ENCODE assay signal across 33 cellular contexts in genomic region chr4:142773505-142773904, GRCh38.
"Had no signal": no experiment of that assay in that cellular context is flagged by ENCODE, and none has a peak within 500 bp of the region (broad histone marks: within the 10 kb centered on the region; RNA-seq: fewer than 3 reads in every experiment).

No MANE protein-coding gene starts in this region.

- H3K27me3 Mint-ChIP-seq: activated B cell treated with CpG ODN at 0.5 μM for 24 hours; activated CD4-positive, alpha-beta memory T cell treated with anti-CD3 and anti-CD28 coated beads for 36 hours; activated CD4-positive, alpha-beta T cell treated with anti-CD3 and anti-CD28 coated beads, Interleukin-2, amount 10 ng/mL, durations not matched to agents 24 days and 14 days; activated CD8-positive, alpha-beta T cell treated with anti-CD3 and anti-CD28 coated beads for 36 hours; activated naive CD8-positive, alpha-beta T cell treated with anti-CD3 and anti-CD28 coated beads for 36 hours; activated T-helper 17 cell treated with anti-CD3 and anti-CD28 coated beads, Interleukin-2, amount 50 U/mL, for 72 hours had no signal

- H3K4me3 Mint-ChIP-seq: activated B cell treated with CpG ODN at 0.5 μM for 24 hours; activated CD4-positive, alpha-beta memory T cell treated with anti-CD3 and anti-CD28 coated beads for 36 hours; activated CD4-positive, alpha-beta T cell treated with anti-CD3 and anti-CD28 coated beads, Interleukin-2, amount 10 ng/mL, durations not matched to agents 24 days and 14 days; activated CD8-positive, alpha-beta T cell treated with anti-CD3 and anti-CD28 coated beads for 36 hours; activated naive CD4-positive, alpha-beta T cell treated with anti-CD3 and anti-CD28 coated beads for 36 hours; activated naive CD8-positive, alpha-beta T cell treated with anti-CD3 and anti-CD28 coated beads for 36 hours; activated T-helper 1 cell treated with anti-CD3 and anti-CD28 coated beads, Interleukin-12 subunit alpha, Interleukin-12 subunit beta, Interleukin-2, Interleukin-4 antibody, amounts not matched to agents 30 ng/mL and 10 ng/mL and 1 ng/mL, durations not matched to agents 14 hours and 24 hours and 36 hours; activated T-helper 17 cell treated with anti-CD3 and anti-CD28 coated beads, Interleukin-2, amount 50 U/mL, for 72 hours; central memory CD8-positive, alpha-beta T cell; T-helper 1 cell treated with Interleukin-12 subunit alpha and Interleukin-12 subunit beta and Interleukin-4 antibody, amounts not matched to agents 30 μg/mL and 1 μg/mL, for 36 hours; T-helper 2 cell treated with Interferon-gamma antibody and Interleukin-4, amounts not matched to agents 5 μg/mL and 100 μg/mL, for 36 hours had no signal

- DNase-seq: activated B cell treated with CpG ODN at 0.5 μM for 24 hours; activated CD4-positive, alpha-beta memory T cell treated with anti-CD3 and anti-CD28 coated beads for 36 hours; activated CD4-positive, alpha-beta T cell treated with anti-CD3 and anti-CD28 coated beads, Interleukin-2, amount 10 ng/mL, durations not matched to agents 24 days and 14 days; activated CD4-positive, alpha-beta T cell treated with anti-CD3 and anti-CD28 coated beads, Interleukin-2, amount 50 U/mL, for 1 hour; activated CD4-positive, alpha-beta T cell treated with anti-CD3 and anti-CD28 coated beads, Interleukin-2, amount 50 U/mL, for 4 hours; activated CD4-positive, CD25-positive, alpha-beta regulatory T cell treated with anti-CD3 and anti-CD28 coated beads, Interleukin-2, amount 50 U/mL, for 72 hours; activated CD8-positive, alpha-beta memory T cell treated with anti-CD3 and anti-CD28 coated beads, Interleukin-2, amount 50 U/mL, for 4 hours; activated CD8-positive, alpha-beta T cell treated with anti-CD3 and anti-CD28 coated beads for 36 hours; activated effector memory CD4-positive, alpha-beta T cell treated with anti-CD3 and anti-CD28 coated beads, Interleukin-2, amount 50 U/mL, for 16 hours; activated gamma-delta T cell treated with Interleukin-2 at 50 U/mL for 16 hours; activated naive CD4-positive, alpha-beta T cell; activated naive CD4-positive, alpha-beta T cell treated with anti-CD3 and anti-CD28 coated beads for 36 hours; activated naive CD4-positive, alpha-beta T cell treated with anti-CD3 and anti-CD28 coated beads, Interleukin-2, amount 50 U/mL, for 16 hours; activated naive CD8-positive, alpha-beta T cell treated with anti-CD3 and anti-CD28 coated beads for 36 hours; activated T-cell treated with anti-CD3 and anti-CD28 coated beads for 4 hours; activated T-cell treated with anti-CD3 and anti-CD28 coated beads, Interleukin-2, amount 50 U/mL, for 1 hour; activated T-cell treated with anti-CD3 and anti-CD28 coated beads, Interleukin-2, amount 50 U/mL, for 48 hours; adrenal gland; amniotic stem cell; aorta; body of pancreas; brain microvascular endothelial cell; caudate nucleus; cerebellar nuclear complex; T-helper 1 cell; T-helper 2 cell; T-helper 9 cell had no signal

- H3K4me1 Mint-ChIP-seq: activated B cell treated with CpG ODN at 0.5 μM for 24 hours; activated naive CD8-positive, alpha-beta T cell treated with anti-CD3 and anti-CD28 coated beads for 36 hours; activated T-helper 17 cell treated with anti-CD3 and anti-CD28 coated beads, Interleukin-2, amount 50 U/mL, for 72 hours; central memory CD8-positive, alpha-beta T cell had no signal

- H3K9me3 Mint-ChIP-seq: activated B cell treated with CpG ODN at 0.5 μM for 24 hours; activated CD4-positive, alpha-beta memory T cell treated with anti-CD3 and anti-CD28 coated beads for 36 hours; activated CD8-positive, alpha-beta T cell treated with anti-CD3 and anti-CD28 coated beads for 36 hours; activated naive CD4-positive, alpha-beta T cell treated with anti-CD3 and anti-CD28 coated beads for 36 hours; activated naive CD8-positive, alpha-beta T cell treated with anti-CD3 and anti-CD28 coated beads for 36 hours; activated T-helper 1 cell treated with anti-CD3 and anti-CD28 coated beads, Interleukin-12 subunit alpha, Interleukin-12 subunit beta, Interleukin-2, Interleukin-4 antibody, amounts not matched to agents 30 ng/mL and 10 ng/mL and 1 ng/mL, durations not matched to agents 14 hours and 24 hours and 36 hours; activated T-helper 17 cell treated with anti-CD3 and anti-CD28 coated beads, Interleukin-2, amount 50 U/mL, for 72 hours; central memory CD8-positive, alpha-beta T cell; T-helper 1 cell treated with Interleukin-12 subunit alpha and Interleukin-12 subunit beta and Interleukin-4 antibody, amounts not matched to agents 30 μg/mL and 1 μg/mL, for 36 hours; T-helper 2 cell treated with Interferon-gamma antibody and Interleukin-4, amounts not matched to agents 5 μg/mL and 100 μg/mL, for 36 hours had no signal

- ATAC-seq: activated CD8-positive, alpha-beta T cell treated with anti-CD3 and anti-CD28 coated beads for 36 hours; activated T-helper 17 cell treated with anti-CD3 and anti-CD28 coated beads, Interleukin-2, amount 50 U/mL, for 72 hours; body of pancreas had no signal

- H3K36me3 Mint-ChIP-seq: activated CD4-positive, alpha-beta memory T cell treated with anti-CD3 and anti-CD28 coated beads for 36 hours; activated naive CD4-positive, alpha-beta T cell treated with anti-CD3 and anti-CD28 coated beads, Interleukin-2, amount 50 U/mL, for 72 hours; activated naive CD8-positive, alpha-beta T cell treated with anti-CD3 and anti-CD28 coated beads for 36 hours had no signal

- H3K27ac Mint-ChIP-seq: activated B cell treated with CpG ODN at 0.5 μM for 24 hours; activated CD4-positive, alpha-beta memory T cell treated with anti-CD3 and anti-CD28 coated beads for 36 hours; activated CD4-positive, alpha-beta T cell treated with anti-CD3 and anti-CD28 coated beads, Interleukin-2, amount 10 ng/mL, durations not matched to agents 24 days and 14 days; activated CD8-positive, alpha-beta T cell treated with anti-CD3 and anti-CD28 coated beads for 36 hours; activated naive CD4-positive, alpha-beta T cell treated with anti-CD3 and anti-CD28 coated beads for 36 hours; activated naive CD4-positive, alpha-beta T cell treated with anti-CD3 and anti-CD28 coated beads, Interleukin-2, amount 50 U/mL, for 72 hours; activated naive CD8-positive, alpha-beta T cell treated with anti-CD3 and anti-CD28 coated beads for 36 hours; activated T-helper 1 cell treated with anti-CD3 and anti-CD28 coated beads, Interleukin-12 subunit alpha, Interleukin-12 subunit beta, Interleukin-2, Interleukin-4 antibody, amounts not matched to agents 30 ng/mL and 10 ng/mL and 1 ng/mL, durations not matched to agents 14 hours and 24 hours and 36 hours; activated T-helper 17 cell treated with anti-CD3 and anti-CD28 coated beads, Interleukin-2, amount 50 U/mL, for 72 hours; T-helper 1 cell treated with Interleukin-12 subunit alpha and Interleukin-12 subunit beta and Interleukin-4 antibody, amounts not matched to agents 30 μg/mL and 1 μg/mL, for 36 hours; T-helper 2 cell treated with Interferon-gamma antibody and Interleukin-4, amounts not matched to agents 5 μg/mL and 100 μg/mL, for 36 hours had no signal
